8 cellular contexts compared by ENCODE assay signal in genomic region chr3:42581709-42582473, GRCh38. TPM values are rescaled to one million over a fixed set of nuclear protein-coding genes. Genes with fewer than 3 reads are reported as not detected.
DNase-seq lines count a peak whose midpoint lies in the region; ATAC-seq and TF ChIP-seq lines count a peak whose summit lies in the region.

Gene SEC22C, minus strand, starts transcription at chr3:42581967. Its CDS starts 12,921 bp downstream, at chr3:42569046.

- H3K4me1 Mint-ChIP-seq in activated B cell treated with CpG ODN at 0.5 μM for 24 hours = peaks cover 29% of the 10 kb centered on the region

- DNase-seq in AG08395 (ENCODE audit: low spot score) = peak; percentile 100
- DNase-seq in NCI-H226 = peak; percentile 95
- peak; percentile 92 for DNase-seq in activated B cell treated with CpG ODN at 0.5 μM for 24 hours
- peak; percentile 65 to 98 (median 93) for DNase-seq in caudate nucleus (lab: John Stamatoyannopoulos, UW)
- DNase-seq in iris pigment epithelial cell (ENCODE audit: low read depth) = peak; percentile 93
- peak; percentile 94 for DNase-seq in stimulated activated CD4-positive, alpha-beta T cell treated with anti-CD3 and anti-CD28 coated beads, Interleukin-12 subunit alpha, Interleukin-12 subunit beta, amount 100 ng/mL, for 4 hours

- no peaks in the 10 kb centered on the region for H3K27me3 Mint-ChIP-seq in activated B cell treated with CpG ODN at 0.5 μM for 24 hours

- peak within 1 kb of the TSS; percentile 94 for H3K4me3 Mint-ChIP-seq in activated B cell treated with CpG ODN at 0.5 μM for 24 hours

- ATAC-seq in GM18873 (IDR thresholded peaks at IDR 0.05; ENCODE audit: low FRiP score, unreplicated experiment) = peak; percentile 78
- peak; percentile 86 for ATAC-seq in HG03139 (IDR thresholded peaks at IDR 0.05; ENCODE audit: unreplicated experiment)
- ATAC-seq in activated B cell treated with CpG ODN at 0.5 μM for 24 hours (ENCODE audit: low read depth) = peak; percentile 92

- H3K36me3 Mint-ChIP-seq in activated B cell treated with CpG ODN at 0.5 μM for 24 hours (ENCODE audit: low read depth) = peaks cover 16% of the 10 kb centered on the region

- no peaks in the 10 kb centered on the region for H3K9me3 Mint-ChIP-seq in activated B cell treated with CpG ODN at 0.5 μM for 24 hours

- POLR2A ChIA-PET in activated B cell treated with CpG ODN at 0.5 μM for 24 hours (lab: Charles Lee) = interaction anchor here (1.0 to 3.4 kb wide), 7 partner anchors 9 to 162 kb away, joined by 3 to 57 read pairs (median 4); partner anchors contain the start of genes NKTR and SS18L2

- no peak for TF ChIP-seq CTCF in activated B cell treated with CpG ODN at 0.5 μM for 24 hours (IDR thresholded peaks at IDR 0.05)

- H3K27ac Mint-ChIP-seq in activated B cell treated with CpG ODN at 0.5 μM for 24 hours = peak within 1 kb of the TSS; percentile 97

- CTCF ChIA-PET in activated B cell treated with CpG ODN at 0.5 μM for 24 hours (lab: Charles Lee) = interaction anchor here (0.9 to 2.3 kb wide), 8 partner anchors 9 to 168 kb away, joined by 3 to 9 read pairs (median 3); partner anchors contain the start of gene SS18L2

- intact Hi-C loops in activated B cell treated with CpG ODN at 0.5 μM for 24 hours (cut with micrococcal nuclease) = loop anchor here (1.0 to 10.0 kb wide), 9 partner anchors 8 to 1377 kb away; partner anchors contain the start of genes CCDC13, NKTR, SS18L2 and VIPR1

- peak within 1 kb of the TSS; percentile 82 for H3K27ac ChIP-seq in caudate nucleus (ENCODE audit: low read depth, low read length)

RNA-seq across cellular contexts. Expression of gene SEC22C, which starts in this region (rescaled TPM):
- 36.4 and 38.3 TPM in 2 replicates for total RNA-seq in activated B cell treated with CpG ODN at 0.5 μM for 24 hours

Comparison
In these comparisons a context has a peak if more than half of its experiments do, and no peak if none do; other contexts are left out.
1. Peak in every context shown above with its lines: DNase-seq, ATAC-seq and H3K27ac ChIP-seq.